Comparison of ENCODE assay signal across 12 cellular contexts in genomic region chr12:25058619-25059018, GRCh38.
A peak's percentile ranks its signal among the peaks of the same experiment; 100 is the strongest.
DNase-seq lines count a peak whose midpoint lies in the region; ATAC-seq and TF ChIP-seq lines count a peak whose summit lies in the region.
"Had no signal": no experiment of that assay in that cellular context is flagged by ENCODE, and none has a peak within 500 bp of the region (broad histone marks: within the 10 kb centered on the region; RNA-seq: fewer than 3 reads in every experiment).

No MANE protein-coding gene starts in this region.

- DNase-seq in activated naive CD8-positive, alpha-beta T cell treated with anti-CD3 and anti-CD28 coated beads, Interleukin-2, amount 50 U/mL, for 24 hours = no peak
- DNase-seq in GM13977 (ENCODE audit: low spot score) (no peak), NCI-H128 (lab: John Stamatoyannopoulos, UW; ENCODE audit: unreplicated experiment) (no peak), upper lobe of left lung (no peak), RWPE1 (ENCODE audit: low spot score) (no peak)
- DNase-seq: NCI-H1436, SIG-M5 had no signal

- no peaks in the 10 kb centered on the region for H3K9me3 ChIP-seq in upper lobe of left lung
- H3K9me3 ChIP-seq: ascending aorta had no signal

- CTCF ChIA-PET in RWPE1 (lab: Yijun Ruan, JAX) = no interaction called here

- TF ChIP-seq EP300 in upper lobe of left lung (IDR thresholded peaks at IDR 0.05) = no peak

- WGBS in upper lobe of left lung, 2 donors = 96 to 100% methylated on average over 1 of the region's 1 CpG

- H3K27ac ChIP-seq in upper lobe of left lung (no peak overlapping the region), RWPE1 (no peak overlapping the region)
- H3K27ac ChIP-seq: ascending aorta, parathyroid adenoma had no signal

- TF ChIP-seq POLR2A in upper lobe of left lung (IDR thresholded peaks at IDR 0.05) = no peak

- no peaks in the 10 kb centered on the region for H3K9me3 Mint-ChIP-seq in activated naive CD8-positive, alpha-beta T cell treated with anti-CD3 and anti-CD28 coated beads, Interleukin-2, amount 50 U/mL, for 24 hours

- no peaks in the 10 kb centered on the region for H3K27me3 Mint-ChIP-seq in activated naive CD8-positive, alpha-beta T cell treated with anti-CD3 and anti-CD28 coated beads, Interleukin-2, amount 50 U/mL, for 24 hours

- H3K27ac Mint-ChIP-seq in activated naive CD8-positive, alpha-beta T cell treated with anti-CD3 and anti-CD28 coated beads, Interleukin-2, amount 50 U/mL, for 24 hours = peak overlapping the region; percentile 31

- POLR2A ChIA-PET in RWPE1 (lab: Yijun Ruan, JAX; ENCODE audit: low non-redundant PET) = no interaction called here

- in situ Hi-C loops in GM13977 (cut with MboI; ENCODE audit: low pct_unique_long_range_greater_than_20kb, low sequenced_read_pairs, unreplicated experiment) = loop anchor here (10.0 kb wide), 1 partner anchor 64 kb away; no protein-coding TSS in a partner anchor

- H3K27me3 ChIP-seq in upper lobe of left lung = no peaks in the 10 kb centered on the region
- H3K27me3 ChIP-seq: ascending aorta had no signal

- no peak overlapping the region for H3K4me3 ChIP-seq in upper lobe of left lung
- H3K4me3 ChIP-seq: ascending aorta had no signal

- H3K4me1 ChIP-seq in upper lobe of left lung = no peaks in the 10 kb centered on the region
- H3K4me1 ChIP-seq: ascending aorta, parathyroid adenoma had no signal

- peak overlapping the region; percentile 34 for H3K4me3 Mint-ChIP-seq in activated naive CD8-positive, alpha-beta T cell treated with anti-CD3 and anti-CD28 coated beads, Interleukin-2, amount 50 U/mL, for 24 hours

- peaks cover 74% of the 10 kb centered on the region for H3K4me1 Mint-ChIP-seq in activated naive CD8-positive, alpha-beta T cell treated with anti-CD3 and anti-CD28 coated beads, Interleukin-2, amount 50 U/mL, for 24 hours

- H3K36me3 Mint-ChIP-seq in activated naive CD8-positive, alpha-beta T cell treated with anti-CD3 and anti-CD28 coated beads, Interleukin-2, amount 50 U/mL, for 24 hours (ENCODE audit: low read depth) = peaks cover 7% of the 10 kb centered on the region

- ATAC-seq in GM18511 (IDR thresholded peaks at IDR 0.05; ENCODE audit: unreplicated experiment) (peak; percentile 61), GM21367 (IDR thresholded peaks at IDR 0.05; ENCODE audit: unreplicated experiment) (peak; percentile 30), HG03159 (IDR thresholded peaks at IDR 0.05; ENCODE audit: unreplicated experiment) (peak; percentile 50), upper lobe of left lung (ENCODE audit: low FRiP score in 2 of 2) (no peak)
- ATAC-seq in activated naive CD8-positive, alpha-beta T cell treated with anti-CD3 and anti-CD28 coated beads, Interleukin-2, amount 50 U/mL, for 24 hours = no peak

- no peaks in the 10 kb centered on the region for H3K36me3 ChIP-seq in upper lobe of left lung
- H3K36me3 ChIP-seq: ascending aorta had no signal

- TF ChIP-seq CTCF in GM13977 (IDR thresholded peaks at IDR 0.05; ENCODE audit: extremely low read depth, insufficient read depth, missing control alignments) (no peak), upper lobe of left lung (IDR thresholded peaks at IDR 0.05) (no peak), RWPE1 (conservative IDR thresholded peaks at IDR 0.05; ENCODE audit: low read depth) (no peak)

Comparison
In these comparisons a context has a peak if more than half of its experiments do, and no peak if none do; other contexts are left out.
1. ATAC-seq: peak in GM18511 (single experiment), GM21367 (single experiment) and HG03159 (single experiment); none in activated naive CD8-positive, alpha-beta T cell treated with anti-CD3 and anti-CD28 coated beads, Interleukin-2, amount 50 U/mL, for 24 hours (single experiment) and upper lobe of left lung (0 of 2).